ENCODE assay signal across 17 cellular contexts in the genomic region with DNA sequence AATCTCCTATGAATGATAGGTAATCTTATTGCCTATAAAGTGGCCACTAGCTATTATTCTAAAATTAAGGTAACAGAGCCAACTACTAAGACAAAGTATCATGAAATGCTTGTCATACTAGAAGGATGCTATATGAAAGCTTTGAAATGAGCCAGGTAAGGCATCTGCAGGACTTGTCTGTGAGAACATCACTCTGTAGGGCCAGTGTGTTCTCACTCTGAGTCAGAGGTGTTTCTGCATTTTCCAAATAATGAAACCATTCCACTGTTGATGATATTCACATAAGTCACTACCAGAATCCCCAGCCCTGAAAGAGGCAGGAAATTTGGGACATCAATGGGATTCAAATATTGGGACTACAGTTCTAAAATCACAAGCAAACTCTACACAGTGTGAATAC. TPM values are rescaled to one million over a fixed set of nuclear protein-coding genes. Genes with fewer than 3 reads are reported as not detected.
DNase-seq lines count a peak whose midpoint lies in the region; ATAC-seq and TF ChIP-seq lines count a peak whose summit lies in the region.
"Had no signal": no experiment of that assay in that cellular context is flagged by ENCODE, and none has a peak within 500 bp of the region (broad histone marks: within the 10 kb centered on the region; RNA-seq: fewer than 3 reads in every experiment).

No MANE protein-coding gene starts in this region.

- H3K4me1 ChIP-seq in foreskin keratinocyte: no peaks in the 10 kb centered on the region

- no peaks in the 10 kb centered on the region for H3K27me3 ChIP-seq in foreskin keratinocyte

- peaks cover 7 to 17% of the 10 kb centered on the region in 2 donors for H3K36me3 Mint-ChIP-seq in activated T-cell treated with anti-CD3 and anti-CD28 coated beads, Interleukin-2, amount 50 U/mL, for 72 hours (ENCODE audit: insufficient read depth in 2 of 2)

- H3K4me3 Mint-ChIP-seq in activated T-cell treated with anti-CD3 and anti-CD28 coated beads, Interleukin-2, amount 50 U/mL, for 72 hours: peak overlapping the region; percentile 42 to 66
- H3K4me3 Mint-ChIP-seq: CD4-positive, alpha-beta T cell; GM23338 had no signal

- no peak for DNase-seq in activated T-cell treated with anti-CD3 and anti-CD28 coated beads, Interleukin-2, amount 50 U/mL, for 72 hours
- DNase-seq in activated T-cell treated with anti-CD3 and anti-CD28 coated beads, Interleukin-2, amount 50 U/mL, for 48 hours: no peak
- DNase-seq in foreskin keratinocyte (peak; percentile 19 to 51), C1 segment of cervical spinal cord (lab: John Stamatoyannopoulos, UW) (no peak), NCI-H2107 treated with DMSO at 0.1 percent for 48 hours (lab: John Stamatoyannopoulos, UW; ENCODE audit: unreplicated experiment) (no peak)
- DNase-seq in stimulated activated CD4-positive, alpha-beta T cell treated with anti-CD3 and anti-CD28 coated beads, Interleukin-4, amount 100 ng/mL, for 1 hour: no peak
- DNase-seq: CD4-positive, alpha-beta T cell; DMS53; foreskin fibroblast; left colon; NCI-H1694 treated with DMSO at 0.1 percent for 48 hours; retina had no signal

- H3K27ac ChIP-seq in foreskin keratinocyte: no peak overlapping the region
- H3K27ac ChIP-seq: VCaP had no signal

- H3K4me1 Mint-ChIP-seq in activated T-cell treated with anti-CD3 and anti-CD28 coated beads, Interleukin-2, amount 50 U/mL, for 72 hours (ENCODE audit: low read depth): peaks cover 73% of the 10 kb centered on the region
- H3K4me1 Mint-ChIP-seq: GM23338 had no signal

- H3K27ac Mint-ChIP-seq in activated T-cell treated with anti-CD3 and anti-CD28 coated beads, Interleukin-2, amount 50 U/mL, for 72 hours: peak overlapping the region; percentile 86
- H3K27ac Mint-ChIP-seq: CD4-positive, alpha-beta T cell; GM23338 had no signal

- H3K27me3 Mint-ChIP-seq in activated T-cell treated with anti-CD3 and anti-CD28 coated beads, Interleukin-2, amount 50 U/mL, for 72 hours (ENCODE audit: low read depth): no peaks in the 10 kb centered on the region
- H3K27me3 Mint-ChIP-seq: CD4-positive, alpha-beta T cell had no signal

- ATAC-seq in activated T-cell treated with anti-CD3 and anti-CD28 coated beads, Interleukin-2, amount 50 U/mL, for 72 hours (replicated peaks in 1 of 2): peak; percentile 37 to 38
- ATAC-seq in GM19043 (IDR thresholded peaks at IDR 0.05; ENCODE audit: low read depth, unreplicated experiment): peak; percentile 35
- peak; percentile 32 for ATAC-seq in HG03108 (IDR thresholded peaks at IDR 0.05; ENCODE audit: unreplicated experiment)
- peak; percentile 73 for ATAC-seq in foreskin keratinocyte
- ATAC-seq: GM23338, left colon, Right ventricle myocardium inferior had no signal

- H3K9me3 Mint-ChIP-seq in activated T-cell treated with anti-CD3 and anti-CD28 coated beads, Interleukin-2, amount 50 U/mL, for 72 hours: peaks cover 4 to 8% of the 10 kb centered on the region in 2 donors

- no peak for TF ChIP-seq CTCF in foreskin keratinocyte (conservative IDR thresholded peaks at IDR 0.05)

RNA-seq across cellular contexts. Expression of gene GBP5, which starts 25.8 kb away (rescaled TPM):
- 100 to 1,000 TPM; 135 to 209 TPM for total RNA-seq in activated T-cell treated with anti-CD3 and anti-CD28 coated beads, Interleukin-2, amount 50 U/mL, for 72 hours
- not detected in 2 replicates for total RNA-seq in foreskin keratinocyte
- not detected in 2 replicates for polyA plus RNA-seq in foreskin keratinocyte
- total RNA-seq: GM23338 had no signal
- polyA plus RNA-seq: GM23338 had no signal

Comparison
In these comparisons a context has a peak if more than half of its experiments do, and no peak if none do; other contexts are left out.
1. DNase-seq: peak in foreskin keratinocyte (2 of 2); none in activated T-cell treated with anti-CD3 and anti-CD28 coated beads, Interleukin-2, amount 50 U/mL, for 72 hours (0 of 2), activated T-cell treated with anti-CD3 and anti-CD28 coated beads, Interleukin-2, amount 50 U/mL, for 48 hours (0 of 2), C1 segment of cervical spinal cord (0 of 14), stimulated activated CD4-positive, alpha-beta T cell treated with anti-CD3 and anti-CD28 coated beads, Interleukin-4, amount 100 ng/mL, for 1 hour (single experiment) and NCI-H2107 treated with DMSO at 0.1 percent for 48 hours (single experiment).
2. RNA of gene GBP5, which starts 25.8 kb away (total RNA-seq): 135 to 209 TPM in activated T-cell treated with anti-CD3 and anti-CD28 coated beads, Interleukin-2, amount 50 U/mL, for 72 hours; not detected in foreskin keratinocyte; every median in the first group is over 100 times any median in the second.
3. Peak in every context shown above with its lines, with median percentiles within 50 percentile points of each other: ATAC-seq.